ENCODE assay signal across 8 cellular contexts in the genomic region with DNA sequence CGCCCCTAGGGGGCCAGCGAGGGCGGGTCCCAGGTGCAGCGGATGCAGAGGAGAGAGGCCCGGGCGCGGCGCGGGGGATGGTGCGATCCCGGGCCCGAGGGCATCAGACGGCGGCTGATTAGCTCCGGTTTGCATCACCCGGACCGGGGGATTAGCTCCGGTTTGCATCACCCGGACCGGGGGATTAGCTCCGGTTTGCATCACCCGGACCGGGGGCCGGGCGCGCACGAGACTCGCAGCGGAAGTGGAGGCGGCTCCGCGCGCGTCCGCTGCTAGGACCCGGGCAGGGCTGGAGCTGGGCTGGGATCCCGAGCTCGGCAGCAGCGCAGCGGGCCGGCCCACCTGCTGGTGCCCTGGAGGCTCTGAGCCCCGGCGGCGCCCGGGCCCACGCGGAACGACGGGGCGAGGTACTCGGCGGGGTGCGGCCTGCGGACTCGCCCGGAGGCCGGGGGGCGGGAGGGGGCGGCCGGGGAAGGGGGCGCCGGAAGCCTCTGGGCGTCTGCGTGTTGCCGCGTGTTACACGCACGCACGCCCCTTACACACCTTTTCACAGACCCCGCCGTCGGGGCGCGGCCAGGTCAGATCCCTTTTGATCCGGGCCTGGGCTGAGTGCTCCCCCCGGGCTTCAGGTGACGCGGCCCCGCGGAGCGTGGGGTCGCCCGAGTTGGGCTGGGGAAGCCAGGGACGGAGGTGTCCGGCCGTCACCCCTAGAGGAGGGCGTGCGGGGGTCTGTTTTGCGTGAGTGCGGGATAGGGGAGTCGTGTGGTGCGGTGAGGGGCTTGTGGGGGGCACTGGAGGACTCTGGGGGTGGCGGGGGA. TPM values are rescaled to one million over a fixed set of nuclear protein-coding genes. Genes with fewer than 3 reads are reported as not detected.
DNase-seq lines count a peak whose midpoint lies in the region; ATAC-seq and TF ChIP-seq lines count a peak whose summit lies in the region.

No MANE protein-coding gene starts in this region.

- ATAC-seq in HCT116 (peak; percentile 75), activated B cell treated with CpG ODN at 0.5 μM for 24 hours (ENCODE audit: low read depth) (peak; percentile 49), left lobe of liver (peak; percentile 57)

- H4K20me1 ChIP-seq in HCT116 (ENCODE audit: insufficient read depth) = no peaks in the 10 kb centered on the region

- peak overlapping the region; percentile 90 for H3K4me2 ChIP-seq in HCT116 (ENCODE audit: low read length)

- peaks cover 40% of the 10 kb centered on the region for H3K79me2 ChIP-seq in HCT116 (ENCODE audit: insufficient read depth, low read length)

- H3K36me3 ChIP-seq in HCT116 (ENCODE audit: control insufficient read depth in 1 of 2, insufficient read depth in 2 of 2, low read length in 2 of 2) = no peaks in the 10 kb centered on the region

- peaks cover 4% of the 10 kb centered on the region for H3K36me3 Mint-ChIP-seq in activated B cell treated with CpG ODN at 0.5 μM for 24 hours (ENCODE audit: low read depth)

- intact Hi-C loops in HCT116 (cut with micrococcal nuclease) (loop anchor here (1.0 to 2.0 kb wide), 2 partner anchors 19 to 22 kb away; no protein-coding TSS in a partner anchor), activated B cell treated with CpG ODN at 0.5 μM for 24 hours (cut with micrococcal nuclease) (loop anchor here (1.0 to 2.0 kb wide), 5 partner anchors 18 to 162 kb away; a partner anchor contains a TSS)

- RAD21 ChIA-PET in HCT116 (lab: Charles Lee; ENCODE audit: low non-redundant PET in 1 of 2, low total read pairs in 2 of 2, uncharacterized antibody in 2 of 2, unreplicated experiment in 2 of 2) = interaction anchor here (0.7 to 1.9 kb wide), 4 partner anchors 9 to 18 kb away, joined by 4 to 6 read pairs (median 6); no protein-coding TSS in a partner anchor

- H3K27me3 Mint-ChIP-seq in activated B cell treated with CpG ODN at 0.5 μM for 24 hours = no peaks in the 10 kb centered on the region

- H3K4me1 Mint-ChIP-seq in activated B cell treated with CpG ODN at 0.5 μM for 24 hours = peaks cover 12% of the 10 kb centered on the region

- no peaks in the 10 kb centered on the region for H3K9me2 ChIP-seq in HCT116 (ENCODE audit: insufficient read depth)

- peaks cover 30 to 32% of the 10 kb centered on the region in 2 experiments for H3K4me1 ChIP-seq in HCT116 (ENCODE audit: control insufficient read depth in 1 of 2, insufficient read depth in 2 of 2, low read length in 2 of 2)

- BruUV-seq in HCT116 (replicated peaks; lab: Mats Ljungman, UMichigan) = no TSS peak

- H2AFZ ChIP-seq in HCT116 (ENCODE audit: low read depth, low read length, poor library complexity, severe bottlenecking) = no peak overlapping the region

- no peaks in the 10 kb centered on the region for H3K27me3 ChIP-seq in HCT116 (ENCODE audit: insufficient read depth, low read length)

- peak overlapping the region; percentile 87 for H3K27ac ChIP-seq in HCT116 (ENCODE audit: low read depth, low read length)

- H3K9ac ChIP-seq in HCT116 (ENCODE audit: low read length) = peak overlapping the region; percentile 89

- H3K9me3 Mint-ChIP-seq in activated B cell treated with CpG ODN at 0.5 μM for 24 hours = no peaks in the 10 kb centered on the region

- H3K4me3 Mint-ChIP-seq in activated B cell treated with CpG ODN at 0.5 μM for 24 hours = peak overlapping the region; percentile 84

- no peak for TF ChIP-seq RAD21 in HCT116 (IDR thresholded peaks at IDR 0.05; ENCODE audit: low read depth)

- peak overlapping the region; percentile 82 to 89 for H3K4me3 ChIP-seq in HCT116 (replicated peaks in 1 of 2; ENCODE audit: low read depth in 1 of 2, low read length in 2 of 2)
- H3K4me3 ChIP-seq in NB4 (ENCODE audit: low read depth, low read length) = peak overlapping the region; percentile 73

- TF ChIP-seq CTCF in HCT116 (IDR thresholded peaks at IDR 0.05 in 2 of 3, conservative IDR thresholded peaks at IDR 0.05 in 1 of 3; ENCODE audit: borderline replicate concordance in 1 of 3, insufficient read depth in 1 of 3, low read depth in 2 of 3, low read length in 2 of 3) (no peak), NB4 (IDR thresholded peaks at IDR 0.05; ENCODE audit: low read depth, low read length) (no peak), activated B cell treated with CpG ODN at 0.5 μM for 24 hours (IDR thresholded peaks at IDR 0.05) (no peak)

- POLR2A ChIA-PET in HCT116 (lab: Charles Lee) = interaction anchor here (0.7 to 29.0 kb wide), 10 partner anchors 17 to 387 kb away, joined by 3 to 779 read pairs (median 4); a partner anchor contains a TSS
- POLR2A ChIA-PET in activated B cell treated with CpG ODN at 0.5 μM for 24 hours (lab: Charles Lee) = interaction anchor here (0.7 to 1.8 kb wide), 13 partner anchors 9 to 162 kb away, joined by 3 to 9 read pairs (median 5); a partner anchor contains a TSS

- TF ChIP-seq POLR2A in GM15510 (IDR thresholded peaks at IDR 0.05; ENCODE audit: borderline replicate concordance, extremely low read depth, insufficient read length) = peak; percentile 66
- TF ChIP-seq POLR2A in HCT116 (IDR thresholded peaks at IDR 0.05; ENCODE audit: borderline replicate concordance, extremely low read depth, insufficient read depth, insufficient read length) = no peak
- TF ChIP-seq POLR2A in NB4 (IDR thresholded peaks at IDR 0.05; ENCODE audit: extremely low read depth, insufficient read length) = peak; percentile 69

- peak overlapping the region; percentile 75 for H3K27ac Mint-ChIP-seq in activated B cell treated with CpG ODN at 0.5 μM for 24 hours

- peak; percentile 76 for DNase-seq in HCT116 (ENCODE audit: low read depth, low spot score)
- peak; percentile 91 for DNase-seq in NB4 (ENCODE audit: low read depth)
- DNase-seq in activated B cell treated with CpG ODN at 0.5 μM for 24 hours = peak; percentile 60
- peak; percentile 44 for DNase-seq in cerebellar cortex (ENCODE audit: low spot score)
- peak; percentile 74 for DNase-seq in left lobe of liver (ENCODE audit: low spot score)
- DNase-seq in stimulated activated CD4-positive, alpha-beta T cell treated with anti-CD3 and anti-CD28 coated beads, TNF-alpha, amount 100 ng/mL, for 1 hour (ENCODE audit: low read depth in 3 of 3, low spot score in 1 of 3) = peak in 2 of 3 donors; percentile 28 to 53
- DNase-seq in NOMO-1 (lab: John Stamatoyannopoulos, UW; ENCODE audit: unreplicated experiment in 2 of 2) = no peak

- H3K9me3 ChIP-seq in HCT116 (ENCODE audit: control insufficient read depth in 1 of 2, insufficient read depth in 1 of 2, low read depth in 1 of 2, low read length in 2 of 2) = no peaks in the 10 kb centered on the region

- CTCF ChIA-PET in HCT116 (lab: Charles Lee) (interaction anchor here (0.7 to 1.1 kb wide), 3 partner anchors 9 to 25 kb away, joined by 3 to 5 read pairs (median 3); no protein-coding TSS in a partner anchor), activated B cell treated with CpG ODN at 0.5 μM for 24 hours (lab: Charles Lee) (no interaction called here)

TF ChIP-seq in HCT116, 20 proteins besides CTCF, POLR2A, EP300 and RAD21:
- TF ChIP-seq, protein P1, sequence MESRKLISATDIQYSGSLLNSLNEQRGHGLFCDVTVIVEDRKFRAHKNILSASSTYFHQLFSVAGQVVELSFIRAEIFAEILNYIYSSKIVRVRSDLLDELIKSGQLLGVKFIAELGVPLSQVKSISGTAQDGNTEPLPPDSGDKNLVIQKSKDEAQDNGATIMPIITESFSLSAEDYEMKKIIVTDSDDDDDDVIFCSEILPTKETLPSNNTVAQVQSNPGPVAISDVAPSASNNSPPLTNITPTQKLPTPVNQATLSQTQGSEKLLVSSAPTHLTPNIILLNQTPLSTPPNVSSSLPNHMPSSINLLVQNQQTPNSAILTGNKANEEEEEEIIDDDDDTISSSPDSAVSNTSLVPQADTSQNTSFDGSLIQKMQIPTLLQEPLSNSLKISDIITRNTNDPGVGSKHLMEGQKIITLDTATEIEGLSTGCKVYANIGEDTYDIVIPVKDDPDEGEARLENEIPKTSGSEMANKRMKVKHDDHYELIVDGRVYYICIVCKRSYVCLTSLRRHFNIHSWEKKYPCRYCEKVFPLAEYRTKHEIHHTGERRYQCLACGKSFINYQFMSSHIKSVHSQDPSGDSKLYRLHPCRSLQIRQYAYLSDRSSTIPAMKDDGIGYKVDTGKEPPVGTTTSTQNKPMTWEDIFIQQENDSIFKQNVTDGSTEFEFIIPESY (IDR thresholded peaks at IDR 0.05; ENCODE audit: extremely low read depth, insufficient replicate concordance, low read length) = peak; percentile 51
- TF ChIP-seq ZFX (IDR thresholded peaks at IDR 0.05) = peak; percentile 81; the same call in 1 of the 2 replicates
- TF ChIP-seq ELF1 (IDR thresholded peaks at IDR 0.05; ENCODE audit: borderline replicate concordance, low read depth) = no peak
- TF ChIP-seq TCF7L2 (IDR thresholded peaks at IDR 0.05; ENCODE audit: borderline replicate concordance, extremely low read depth, insufficient read depth, insufficient read length) = peak; percentile 84
- peak; percentile 84 for TF ChIP-seq POLR2AphosphoS5 (IDR thresholded peaks at IDR 0.05; ENCODE audit: low read depth, low read length)
- no peak for TF ChIP-seq SRF (IDR thresholded peaks at IDR 0.05; ENCODE audit: low read depth)
- no peak for TF ChIP-seq ZNF274 (IDR thresholded peaks at IDR 0.05; ENCODE audit: low read depth, low read length)

RNA-seq across cellular contexts. Expression of a gene that starts 0.4 kb away (rescaled TPM):
- total RNA-seq in HCT116 (2021; ENCODE audit: unreplicated experiment) = 113 TPM
- 184 and 189 TPM in 2 replicates for polyA plus RNA-seq in HCT116 (2012)
- 13.3 and 14.0 TPM in 2 replicates for total RNA-seq in activated B cell treated with CpG ODN at 0.5 μM for 24 hours
- 18.3 TPM for total RNA-seq in left lobe of liver

RNA-seq across cellular contexts. Expression of a gene that starts 27.1 kb away (rescaled TPM):
- total RNA-seq in HCT116 (2021; ENCODE audit: unreplicated experiment) (180 TPM), activated B cell treated with CpG ODN at 0.5 μM for 24 hours (92.7 and 100 TPM in 2 replicates), left lobe of liver (73.9 TPM)
- 404 and 522 TPM in 2 replicates for polyA plus RNA-seq in HCT116 (2012)

RNA-seq across cellular contexts. Expression of a gene that starts 34.1 kb away (rescaled TPM):
- 1.9 TPM for total RNA-seq in HCT116 (2021; ENCODE audit: unreplicated experiment)
- polyA plus RNA-seq in HCT116 (2012) = 2.0 and 2.5 TPM in 2 replicates
- total RNA-seq in activated B cell treated with CpG ODN at 0.5 μM for 24 hours = 7.6 and 12.8 TPM in 2 replicates
- total RNA-seq in left lobe of liver = 3.1 TPM

RNA-seq across cellular contexts. Expression of a gene that starts 55.6 kb away (rescaled TPM):
- total RNA-seq in HCT116 (2021; ENCODE audit: unreplicated experiment) (40.4 TPM), activated B cell treated with CpG ODN at 0.5 μM for 24 hours (6.1 and 6.2 TPM in 2 replicates), left lobe of liver (5.6 TPM)
- 21.0 and 24.0 TPM in 2 replicates for polyA plus RNA-seq in HCT116 (2012)

Comparison
In these comparisons a context has a peak if more than half of its experiments do, and no peak if none do; other contexts are left out.
1. DNase-seq: peak in HCT116 (single experiment), NB4 (single experiment), activated B cell treated with CpG ODN at 0.5 μM for 24 hours (single experiment), cerebellar cortex (single experiment), left lobe of liver (single experiment) and stimulated activated CD4-positive, alpha-beta T cell treated with anti-CD3 and anti-CD28 coated beads, TNF-alpha, amount 100 ng/mL, for 1 hour (2 of 3); none in NOMO-1 (0 of 2).
2. Peak in every context shown above with its lines, with median percentiles within 50 percentile points of each other: ATAC-seq.